ENCODE assay signal across 8 cellular contexts in the genomic region with DNA sequence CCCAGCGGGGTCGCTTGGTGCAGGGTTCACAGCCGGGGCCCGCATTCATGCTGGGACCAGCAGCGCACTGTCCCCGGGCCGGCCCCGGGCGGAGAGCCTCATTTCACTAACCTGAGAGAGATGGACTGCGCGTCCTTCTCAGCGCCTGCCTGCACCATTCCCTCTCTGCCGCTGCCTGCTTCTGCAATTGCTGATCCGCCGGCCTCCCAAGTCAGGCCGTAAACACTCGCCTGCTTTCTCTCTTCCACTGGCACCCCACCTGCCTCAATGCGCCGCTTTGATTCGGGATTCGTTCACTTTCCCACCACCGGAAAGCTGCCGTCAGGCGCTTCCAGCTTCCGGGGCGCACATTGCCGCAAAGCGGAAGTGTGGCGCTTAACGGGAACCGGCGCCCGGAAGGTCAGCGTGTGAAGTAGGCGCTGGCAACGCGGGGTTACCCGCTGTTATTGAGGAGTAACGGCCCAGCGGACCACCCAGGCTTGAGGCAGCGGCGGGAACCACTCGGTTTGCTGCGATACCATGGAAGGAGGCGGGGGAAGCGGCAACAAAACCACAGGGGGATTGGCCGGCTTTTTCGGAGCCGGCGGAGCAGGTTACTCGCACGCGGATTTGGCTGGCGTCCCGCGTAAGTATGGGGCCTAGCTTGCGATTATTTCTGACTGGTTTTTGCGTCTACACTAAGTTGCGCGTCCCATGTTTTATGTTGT. TPM values are rescaled to one million over a fixed set of nuclear protein-coding genes. Genes with fewer than 3 reads are reported as not detected.
DNase-seq lines count a peak whose midpoint lies in the region; ATAC-seq and TF ChIP-seq lines count a peak whose summit lies in the region.
"Not testable (repeated sequence)": the region's sequence is repeated elsewhere in the genome, so short reads cannot be mapped to it uniquely, and the experiment has no call there.

A gene with protein sequence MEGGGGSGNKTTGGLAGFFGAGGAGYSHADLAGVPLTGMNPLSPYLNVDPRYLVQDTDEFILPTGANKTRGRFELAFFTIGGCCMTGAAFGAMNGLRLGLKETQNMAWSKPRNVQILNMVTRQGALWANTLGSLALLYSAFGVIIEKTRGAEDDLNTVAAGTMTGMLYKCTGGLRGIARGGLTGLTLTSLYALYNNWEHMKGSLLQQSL (plus strand): TSS at position 384 of the 707 bp plus-strand sequence. CDS start 136 bp downstream, at position 520.

- peak; percentile 59 for ATAC-seq in GM19043 (IDR thresholded peaks at IDR 0.05; ENCODE audit: low read depth, unreplicated experiment)
- ATAC-seq in HG03354 (IDR thresholded peaks at IDR 0.05; ENCODE audit: poor library complexity, severe bottlenecking, unreplicated experiment), result peak; percentile 76

- H3K27me3 ChIP-seq in kidney epithelial cell (ENCODE audit: control insufficient read depth, insufficient read depth, low read length), result not testable (repeated sequence)

- TF ChIP-seq CTCF in choroid plexus epithelial cell (conservative IDR thresholded peaks at IDR 0.05; ENCODE audit: low read depth, low read length); kidney epithelial cell (IDR thresholded peaks at IDR 0.05; ENCODE audit: insufficient read depth, low read length, poor library complexity, severe bottlenecking): not testable (repeated sequence)

- H3K4me3 ChIP-seq in choroid plexus epithelial cell (ENCODE audit: low read depth, low read length), result peak within 1 kb of the TSS; percentile 72
- peak within 1 kb of the TSS; percentile 80 for H3K4me3 ChIP-seq in kidney epithelial cell (ENCODE audit: low read depth, low read length)

- DNase-seq in AG20443 (ENCODE audit: low spot score), result peak; percentile 72
- DNase-seq in NCI-H526 (lab: John Stamatoyannopoulos, UW), result peak; percentile 55 to 79
- DNase-seq in activated CD4-positive, alpha-beta T cell treated with anti-CD3 and anti-CD28 coated beads for 48 hours, result peak; percentile 90
- DNase-seq in choroid plexus epithelial cell (ENCODE audit: low read depth), result peak; percentile 86
- peak; percentile 43 for DNase-seq in kidney epithelial cell (ENCODE audit: low read depth)
- DNase-seq in stimulated activated CD4-positive, alpha-beta T cell treated with anti-CD3 and anti-CD28 coated beads, Interleukin-12 subunit alpha, Interleukin-12 subunit beta, amount 100 ng/mL, for 48 hours (ENCODE audit: low read depth in 2 of 3, low spot score in 1 of 3), result peak; percentile 76 to 83 (median 82)

- not testable (repeated sequence) for H3K36me3 ChIP-seq in kidney epithelial cell (ENCODE audit: control insufficient read depth, insufficient read depth, low read length)

RNA-seq across cellular contexts. Expression of the gene that starts here (rescaled TPM):
- total RNA-seq in kidney epithelial cell, result 96.9 and 100 TPM in 2 replicates

Comparison
In these comparisons a context has a peak if more than half of its experiments do, and no peak if none do; other contexts are left out.
1. Peak in every context shown above with its lines: DNase-seq, ATAC-seq and H3K4me3 ChIP-seq.